In genomic region chr19:56294557-56294956, GRCh38 we compare ENCODE assay signal across 16 cellular contexts. TPM values are rescaled to one million over a fixed set of nuclear protein-coding genes. Genes with fewer than 3 reads are reported as not detected.
DNase-seq lines count a peak whose midpoint lies in the region; ATAC-seq, FAIRE-seq and TF ChIP-seq lines count a peak whose summit lies in the region.
"Had no signal": no experiment of that assay in that cellular context is flagged by ENCODE, and none has a peak within 500 bp of the region (broad histone marks: within the 10 kb centered on the region; RNA-seq: fewer than 3 reads in every experiment).

No MANE protein-coding gene starts in this region.

- H3K4me3 ChIP-seq in A673 (ENCODE audit: low read depth, low read length, poor library complexity, severe bottlenecking) (no peak overlapping the region), pancreas (no peak overlapping the region)
- H3K4me3 ChIP-seq: mucosa of descending colon, thyroid gland had no signal

- H3K4me1 ChIP-seq in A673 (ENCODE audit: insufficient read depth, low read length, poor library complexity, severe bottlenecking) (no peaks in the 10 kb centered on the region), pancreas (no peaks in the 10 kb centered on the region)
- H3K4me1 ChIP-seq: thyroid gland had no signal

- no peak overlapping the region for H3K27ac Mint-ChIP-seq in effector memory CD8-positive, alpha-beta T cell

- H3K9me3 ChIP-seq in A673 (ENCODE audit: low read depth, low read length, poor library complexity, severe bottlenecking) (no peaks in the 10 kb centered on the region), pancreas (no peaks in the 10 kb centered on the region)
- H3K9me3 ChIP-seq: mucosa of descending colon, thyroid gland had no signal

- in situ Hi-C loops in GM13977 (cut with MboI; ENCODE audit: low pct_unique_long_range_greater_than_20kb, low sequenced_read_pairs, unreplicated experiment) = no loop called here

- POLR2A ChIA-PET in A673 (lab: Charles Lee; ENCODE audit: low non-redundant PET) = no interaction called here

- ATAC-seq in pancreas = no peak
- no peak for ATAC-seq in effector memory CD8-positive, alpha-beta T cell (replicated peaks)
- ATAC-seq: mucosa of descending colon, Panc1, right cardiac atrium had no signal

- peak; percentile 25 for DNase-seq in A673 (ENCODE audit: low spot score)
- peak; percentile 67 for DNase-seq in NCI-H128 (lab: John Stamatoyannopoulos, UW; ENCODE audit: unreplicated experiment)
- peak; percentile 54 for DNase-seq in SHP77 treated with DMSO at 0.1 percent for 48 hours (lab: John Stamatoyannopoulos, UW)
- DNase-seq in globus pallidus (ENCODE audit: low spot score) = peak; percentile 61
- no peak for DNase-seq in D721Med (ENCODE audit: insufficient read length, low spot score)
- no peak for DNase-seq in pancreas
- DNase-seq in GM13977 (ENCODE audit: low spot score) = no peak
- no peak for DNase-seq in effector memory CD8-positive, alpha-beta T cell
- DNase-seq: activated CD8-positive, alpha-beta memory T cell treated with anti-CD3 and anti-CD28 coated beads, Interleukin-2, amount 50 U/mL, for 4 hours; GDM1; mucosa of descending colon; NCI-H1048; right cardiac atrium; thyroid gland had no signal

- H3K9me3 Mint-ChIP-seq in effector memory CD8-positive, alpha-beta T cell = no peaks in the 10 kb centered on the region

- FAIRE-seq in D721Med (lab: Jason Lieb, UNC) (no peak), pancreas (lab: Jason Lieb, UNC) (no peak)
- FAIRE-seq: endometrium had no signal

- no peak for TF ChIP-seq CTCF in A673 (conservative IDR thresholded peaks at IDR 0.05; ENCODE audit: low read depth, low read length)
- TF ChIP-seq CTCF in D721Med (IDR thresholded peaks at IDR 0.05; ENCODE audit: insufficient read depth, missing control alignments) = no peak
- no peak for TF ChIP-seq CTCF in pancreas (IDR thresholded peaks at IDR 0.05)
- TF ChIP-seq CTCF in GM13977 (IDR thresholded peaks at IDR 0.05; ENCODE audit: extremely low read depth, insufficient read depth, missing control alignments) = no peak

- no TSS peak for BruUV-seq in A673 (replicated peaks; lab: Mats Ljungman, UMichigan)

- WGBS in pancreas, 2 donors = 83 to 87% methylated on average over 4 of the region's 4 CpGs

- H3K4me3 Mint-ChIP-seq in effector memory CD8-positive, alpha-beta T cell = no peak overlapping the region

- H3K27me3 ChIP-seq in A673 (replicated peaks; ENCODE audit: insufficient read depth, low read depth, low read length, poor library complexity) = no peaks in the 10 kb centered on the region
- H3K27me3 ChIP-seq in pancreas = no peaks in the 10 kb centered on the region
- H3K27me3 ChIP-seq: thyroid gland had no signal

- H3K27me3 Mint-ChIP-seq in effector memory CD8-positive, alpha-beta T cell = no peaks in the 10 kb centered on the region

- H3K27ac ChIP-seq in A673 (ENCODE audit: low read depth, low read length, poor library complexity, severe bottlenecking) (no peak overlapping the region), pancreas (no peak overlapping the region)
- H3K27ac ChIP-seq: thyroid gland had no signal

- intact Hi-C loops in A673 (cut with micrococcal nuclease; ENCODE audit: unreplicated experiment) (no loop called here), pancreas (cut with DNase I) (no loop called here)

- H3K4me1 Mint-ChIP-seq in effector memory CD8-positive, alpha-beta T cell (ENCODE audit: low read depth in 2 of 2) = no peaks in the 10 kb centered on the region

- CTCF ChIA-PET in A673 (lab: Charles Lee) = no interaction called here

- no peaks in the 10 kb centered on the region for H3K36me3 ChIP-seq in A673 (ENCODE audit: insufficient read depth, low read length, poor library complexity, severe bottlenecking)
- H3K36me3 ChIP-seq in pancreas = no peaks in the 10 kb centered on the region
- H3K36me3 ChIP-seq: thyroid gland had no signal

- H3K36me3 Mint-ChIP-seq in effector memory CD8-positive, alpha-beta T cell (ENCODE audit: insufficient read depth) = no peaks in the 10 kb centered on the region

RNA-seq across cellular contexts. Expression of gene ZSCAN5A, which starts 20.1 kb away (rescaled TPM):
- total RNA-seq in A673 (2021) = 15.5 and 18.8 TPM in 2 replicates
- 1 to 10 TPM; 4.8 to 8.1 (median 6.2) TPM for total RNA-seq in pancreas
- polyA plus RNA-seq in pancreas = 1 to 10 TPM; 4.4 to 5.0 TPM

RNA-seq across cellular contexts. Expression of gene EDDM13, which starts 22.0 kb away (rescaled TPM):
- not detected in 2 replicates for total RNA-seq in A673 (2021)
- not detected for total RNA-seq in pancreas
- under 1 TPM in 1 of 2 donors, not detected in 1; 0.49 TPM for polyA plus RNA-seq in pancreas
- total RNA-seq: mucosa of descending colon, right cardiac atrium had no signal

Comparison
In these comparisons a context has a peak if more than half of its experiments do, and no peak if none do; other contexts are left out.
1. DNase-seq: peak in A673 (single experiment), NCI-H128 (single experiment), SHP77 treated with DMSO at 0.1 percent for 48 hours (single experiment) and globus pallidus (single experiment); none in D721Med (single experiment), pancreas (0 of 6), GM13977 (single experiment) and effector memory CD8-positive, alpha-beta T cell (0 of 3).